8 cellular contexts compared by ENCODE assay signal in genomic region chr13:108215428-108215827, GRCh38. TPM values are rescaled to one million over a fixed set of nuclear protein-coding genes. Genes with fewer than 3 reads are reported as not detected.
DNase-seq lines count a peak whose midpoint lies in the region; ATAC-seq, FAIRE-seq and TF ChIP-seq lines count a peak whose summit lies in the region.

TSS of gene LIG4 (minus strand) at chr13:108215536. CDS start at chr13:108211268, 4,268 bp downstream.

- no peaks in the 10 kb centered on the region for H3K9me3 ChIP-seq in kidney (ENCODE audit: control insufficient read depth in 1 of 2, low read length in 2 of 2)

- TF ChIP-seq CTCF in AG10803 (conservative IDR thresholded peaks at IDR 0.05; ENCODE audit: low read length) (no peak), kidney (IDR thresholded peaks at IDR 0.05; ENCODE audit: borderline replicate concordance, extremely low read depth, insufficient read depth) (no peak)

- DNase-seq in AG10803 (ENCODE audit: low read depth) (peak; percentile 89), NCI-H446 (lab: John Stamatoyannopoulos, UW) (peak; percentile 22 to 69), cerebellar nuclear complex (lab: John Stamatoyannopoulos, UW) (peak; percentile 14 to 51), kidney (peak; percentile 97)
- peak; percentile 83 to 86 for DNase-seq in stimulated activated CD4-positive, alpha-beta T cell treated with anti-CD3 and anti-CD28 coated beads, Interleukin-15, amount 100 ng/mL, for 1 hour (ENCODE audit: low read depth in 1 of 2, low spot score in 1 of 2)

- H3K4me1 ChIP-seq in kidney (ENCODE audit: control insufficient read depth in 1 of 2, insufficient read depth in 1 of 2, low read depth in 1 of 2, low read length in 2 of 2), result peaks cover 7 to 12% of the 10 kb centered on the region in 2 donors

- FAIRE-seq in kidney (lab: Jason Lieb, UNC), result no peak

- H3K4me3 ChIP-seq in AG10803 (ENCODE audit: low read length), result peak within 1 kb of the TSS; percentile 62
- peak within 1 kb of the TSS; percentile 72 to 80 for H3K4me3 ChIP-seq in kidney (ENCODE audit: low read length in 2 of 2)

- peak within 1 kb of the TSS; percentile 25 to 60 for H3K27ac ChIP-seq in kidney (ENCODE audit: low read depth in 2 of 2, low read length in 2 of 2)

- ATAC-seq in GM19035 (IDR thresholded peaks at IDR 0.05; ENCODE audit: unreplicated experiment), result peak; percentile 61
- peak; percentile 65 for ATAC-seq in HG03342 (IDR thresholded peaks at IDR 0.05; ENCODE audit: unreplicated experiment)
- peak; percentile 68 to 73 for ATAC-seq in activated CD4-positive, CD25-positive, alpha-beta regulatory T cell treated with anti-CD3 and anti-CD28 coated beads, Interleukin-2, amount 50 U/mL, for 24 hours

- H3K36me3 ChIP-seq in kidney (ENCODE audit: control insufficient read depth in 1 of 2, insufficient read depth in 2 of 2, low read length in 2 of 2), result peaks cover 2 to 4% of the 10 kb centered on the region in 2 donors

- intact Hi-C loops in kidney (cut with DNase I), result no loop called here

- peak within 1 kb of the TSS; percentile 43 to 70 for H3K9ac ChIP-seq in kidney (ENCODE audit: low read length in 2 of 2)

RNA-seq across cellular contexts. Expression of gene LIG4, which starts in this region (rescaled TPM):
- 9.3 TPM for total RNA-seq in kidney
- polyA plus RNA-seq in kidney (ENCODE audit: insufficient read depth, low read depth, low replicate concordance), result 5.9 TPM

Comparison
In these comparisons a context has a peak if more than half of its experiments do, and no peak if none do; other contexts are left out.
1. Peak in every context shown above with its lines: DNase-seq, ATAC-seq, H3K4me3 ChIP-seq and H3K27ac ChIP-seq.
2. DNase-seq: peak in every context shown above with its lines; median percentile 97 in kidney; 89 in AG10803; 84 in stimulated activated CD4-positive, alpha-beta T cell treated with anti-CD3 and anti-CD28 coated beads, Interleukin-15, amount 100 ng/mL, for 1 hour; 46 in NCI-H446; 32 in cerebellar nuclear complex.